In the genomic region with DNA sequence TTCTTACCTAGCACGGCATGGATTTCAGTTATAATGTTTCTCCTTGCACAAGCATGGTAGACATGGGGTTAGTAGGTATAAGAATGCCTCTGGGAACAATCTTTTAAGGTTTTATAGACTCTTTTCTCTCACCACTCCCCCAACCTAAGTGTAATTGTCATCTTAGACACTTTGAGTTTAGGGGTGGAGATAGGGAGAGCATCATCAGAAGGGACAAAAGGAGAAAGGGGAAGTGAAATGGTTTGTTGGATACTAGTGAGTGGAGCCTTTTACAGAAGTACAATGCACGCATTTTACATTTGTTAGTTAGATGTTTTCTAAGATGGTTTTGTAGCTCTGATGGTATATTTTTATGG, we compare ENCODE assay signal across 14 cellular contexts.
A peak's percentile ranks its signal among the peaks of the same experiment; 100 is the strongest.
DNase-seq lines count a peak whose midpoint lies in the region; ATAC-seq and TF ChIP-seq lines count a peak whose summit lies in the region.
"Had no signal": no experiment of that assay in that cellular context is flagged by ENCODE, and none has a peak within 500 bp of the region (broad histone marks: within the 10 kb centered on the region; RNA-seq: fewer than 3 reads in every experiment).

No MANE protein-coding gene starts in this region.

- H3K27ac Mint-ChIP-seq in Caco-2 (ENCODE audit: unreplicated experiment) = no peak overlapping the region

- DNase-seq in Kasumi-1 (lab: John Stamatoyannopoulos, UW) = peak; percentile 23 to 29
- no peak for DNase-seq in epithelial cell of prostate (ENCODE audit: low read depth, low spot score)
- no peak for DNase-seq in Caco-2
- DNase-seq in SJCRH30 = no peak
- DNase-seq: caudate nucleus; hypothalamus; NCI-H2081 treated with DMSO at 0.1 percent for 48 hours; stimulated activated naive CD4-positive, alpha-beta T cell had no signal

- H3K4me3 Mint-ChIP-seq in Caco-2 (ENCODE audit: unreplicated experiment) = no peak overlapping the region

- H3K4me1 ChIP-seq in Caco-2 = no peaks in the 10 kb centered on the region
- no peaks in the 10 kb centered on the region for H3K4me1 ChIP-seq in SJCRH30
- H3K4me1 ChIP-seq: HAP-1, parathyroid adenoma had no signal

- CTCF ChIA-PET in Caco-2 (lab: Charles Lee) = no interaction called here

- H3K4me1 Mint-ChIP-seq in Caco-2 (ENCODE audit: low read depth, unreplicated experiment) = no peaks in the 10 kb centered on the region

- H3K36me3 ChIP-seq in Caco-2 (ENCODE audit: control insufficient read depth, insufficient read depth, low read length) (no peaks in the 10 kb centered on the region), SJCRH30 (no peaks in the 10 kb centered on the region)
- H3K36me3 ChIP-seq: HAP-1 had no signal

- H3K27me3 ChIP-seq in Caco-2 (replicated peaks; ENCODE audit: control insufficient read depth, insufficient read depth, low read length) = no peaks in the 10 kb centered on the region
- H3K27me3 ChIP-seq in SJCRH30 = no peaks in the 10 kb centered on the region

- TF ChIP-seq CTCF in Caco-2 (IDR thresholded peaks at IDR 0.05; ENCODE audit: insufficient read depth in 1 of 2, low read depth in 1 of 2, low read length in 1 of 2, severe bottlenecking in 1 of 2, unreplicated experiment in 1 of 2) = no peak

- peak overlapping the region; percentile 97 for H3K27ac ChIP-seq in epithelial cell of prostate
- no peak overlapping the region for H3K27ac ChIP-seq in SJCRH30
- H3K27ac ChIP-seq: parathyroid adenoma had no signal

- no TSS peak for BruUV-seq in Caco-2 (replicated peaks; lab: Mats Ljungman, UMichigan)

- intact Hi-C loops in Caco-2 (cut with micrococcal nuclease; ENCODE audit: unreplicated experiment) = no loop called here

- no peaks in the 10 kb centered on the region for H3K27me3 Mint-ChIP-seq in Caco-2 (ENCODE audit: insufficient read depth, unreplicated experiment)

- H3K9me3 Mint-ChIP-seq in Caco-2 (ENCODE audit: unreplicated experiment) = no peaks in the 10 kb centered on the region

- ATAC-seq in GM19025 (IDR thresholded peaks at IDR 0.05; ENCODE audit: low read depth, unreplicated experiment) (peak; percentile 77), HG02678 (IDR thresholded peaks at IDR 0.05; ENCODE audit: unreplicated experiment) (peak; percentile 63), HG03045 (IDR thresholded peaks at IDR 0.05; ENCODE audit: unreplicated experiment) (no peak)
- ATAC-seq: HepG2 had no signal

- no peaks in the 10 kb centered on the region for H3K36me3 Mint-ChIP-seq in Caco-2 (ENCODE audit: insufficient read depth, unreplicated experiment)

- H3K9me3 ChIP-seq in Caco-2 (no peaks in the 10 kb centered on the region), SJCRH30 (replicated peaks) (no peaks in the 10 kb centered on the region)
- H3K9me3 ChIP-seq: HAP-1 had no signal

- POLR2A ChIA-PET in Caco-2 (lab: Charles Lee) = no interaction called here

- no peak overlapping the region for H3K4me3 ChIP-seq in Caco-2 (ENCODE audit: low read depth, low read length)
- no peak overlapping the region for H3K4me3 ChIP-seq in SJCRH30
- H3K4me3 ChIP-seq: HAP-1 had no signal

Comparison
In these comparisons a context has a peak if more than half of its experiments do, and no peak if none do; other contexts are left out.
1. DNase-seq: peak in Kasumi-1 (2 of 2); none in epithelial cell of prostate (single experiment), Caco-2 (0 of 2) and SJCRH30 (0 of 2).